8 cellular contexts compared by ENCODE assay signal in the genomic region with DNA sequence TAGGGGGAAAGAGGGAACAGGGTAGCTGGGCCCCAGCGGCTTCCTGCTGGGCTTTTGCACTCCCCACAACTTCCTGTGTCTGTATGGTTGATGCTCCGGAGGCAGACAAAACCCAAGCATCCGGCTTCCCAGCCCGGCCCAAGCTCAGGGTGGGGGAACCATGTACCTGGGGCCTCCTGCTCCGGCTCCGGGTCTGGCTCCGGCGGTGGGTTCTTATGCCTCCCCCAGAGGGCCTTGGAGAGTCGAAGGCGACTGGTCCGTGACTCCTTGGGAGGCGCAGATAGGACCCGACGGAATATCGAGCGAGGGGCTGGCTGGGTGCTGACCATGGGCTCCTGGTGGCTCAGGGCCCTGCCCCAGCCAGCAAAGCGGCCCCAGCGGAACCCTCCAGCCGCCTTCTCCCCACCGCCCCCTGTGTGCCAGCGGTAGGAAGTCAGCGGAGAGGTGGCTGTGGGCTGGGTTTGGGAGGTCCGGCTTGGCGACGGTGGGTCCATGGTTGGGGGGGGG. TPM values are rescaled to one million over a fixed set of nuclear protein-coding genes. Genes with fewer than 3 reads are reported as not detected.
A peak's percentile ranks its signal among the peaks of the same experiment; 100 is the strongest.
DNase-seq lines count a peak whose midpoint lies in the region; ATAC-seq and TF ChIP-seq lines count a peak whose summit lies in the region.

No MANE protein-coding gene starts in this region.

- ATAC-seq in HG02763 (IDR thresholded peaks at IDR 0.05; ENCODE audit: unreplicated experiment) = peak; percentile 37

- H3K36me3 ChIP-seq in WERI-Rb-1 = no peaks in the 10 kb centered on the region

- DNase-seq in activated CD4-positive, CD25-positive, alpha-beta regulatory T cell treated with anti-CD3 and anti-CD28 coated beads, Interleukin-2, amount 50 U/mL, for 16 hours (ENCODE audit: low read depth, low spot score) = peak; percentile 48
- DNase-seq in dorsolateral prefrontal cortex (no peak), NCI-H187 treated with DMSO at 0.1 percent for 48 hours (lab: John Stamatoyannopoulos, UW) (no peak), NCI-H1436 (lab: John Stamatoyannopoulos, UW) (no peak), WERI-Rb-1 (no peak)
- DNase-seq in stimulated activated CD4-positive, alpha-beta T cell treated with anti-CD3 and anti-CD28 coated beads, Interleukin-1b, Interleukin-23, amount 100 ng/mL, for 4 hours (ENCODE audit: low read depth in 2 of 2) = peak; percentile 55 to 61

- TF ChIP-seq CTCF in C4-2B (conservative IDR thresholded peaks at IDR 0.05) (no peak), dorsolateral prefrontal cortex (IDR thresholded peaks at IDR 0.05 in 54 of 56, conservative IDR thresholded peaks at IDR 0.05 in 2 of 56; ENCODE audit: low read depth in 1 of 56, partially characterized antibody in 56 of 56) (no peak), WERI-Rb-1 (IDR thresholded peaks at IDR 0.05; ENCODE audit: low read depth, low read length) (no peak)

- H3K4me3 ChIP-seq in dorsolateral prefrontal cortex (peak overlapping the region in 38 of 59 donors; percentile 4 to 55 (median 32)), WERI-Rb-1 (ENCODE audit: low read depth, low read length) (no peak overlapping the region)

- H3K27me3 ChIP-seq in dorsolateral prefrontal cortex = peaks cover 0 to 62% (median 29%) of the 10 kb centered on the region in 45 donors
- H3K27me3 ChIP-seq in WERI-Rb-1 (ENCODE audit: insufficient read depth, low read depth, severe bottlenecking) = peaks cover 68% of the 10 kb centered on the region

- no peaks in the 10 kb centered on the region for H3K9me3 ChIP-seq in WERI-Rb-1 (ENCODE audit: severe bottlenecking)

- intact Hi-C loops in dorsolateral prefrontal cortex (cut with DNase I) = no loop called here

- H3K27ac ChIP-seq in C4-2B = 0 out of 2 replicates have a peak overlapping the region, but pooled peaks have one; percentile 6
- peak overlapping the region in 4 of 59 donors; percentile 5 to 36 (median 29) for H3K27ac ChIP-seq in dorsolateral prefrontal cortex
- H3K27ac ChIP-seq in WERI-Rb-1 = no peak overlapping the region

RNA-seq across cellular contexts. Expression of a gene that starts 0.4 kb away (rescaled TPM):
- 10 to 100 TPM in 3 of 120 experiments, 1 to 10 TPM in 113, under 1 TPM in 4; 0.28 to 11.0 (median 3.1) TPM for total RNA-seq in dorsolateral prefrontal cortex

RNA-seq across cellular contexts. Expression of a gene that starts 14.2 kb away (rescaled TPM):
- total RNA-seq in dorsolateral prefrontal cortex = 10 to 100 TPM; 26.2 to 74.6 (median 41.4) TPM

RNA-seq across cellular contexts. Expression of a gene that starts 15.4 kb away (rescaled TPM):
- under 1 TPM in 1 of 120 experiments, not detected in 119; 0.18 TPM for total RNA-seq in dorsolateral prefrontal cortex

RNA-seq across cellular contexts. Expression of a gene that starts 44.4 kb away (rescaled TPM):
- under 1 TPM in 1 of 120 experiments, not detected in 119; 0.29 TPM for total RNA-seq in dorsolateral prefrontal cortex

RNA-seq across cellular contexts. Expression of a gene that starts 45.1 kb away (rescaled TPM):
- total RNA-seq in dorsolateral prefrontal cortex = 100 to 1,000 TPM; 104 to 260 (median 142) TPM

Comparison
In these comparisons a context has a peak if more than half of its experiments do, and no peak if none do; other contexts are left out.
1. DNase-seq: peak in activated CD4-positive, CD25-positive, alpha-beta regulatory T cell treated with anti-CD3 and anti-CD28 coated beads, Interleukin-2, amount 50 U/mL, for 16 hours (single experiment) and stimulated activated CD4-positive, alpha-beta T cell treated with anti-CD3 and anti-CD28 coated beads, Interleukin-1b, Interleukin-23, amount 100 ng/mL, for 4 hours (2 of 2); none in dorsolateral prefrontal cortex (0 of 10), NCI-H187 treated with DMSO at 0.1 percent for 48 hours (single experiment), NCI-H1436 (single experiment) and WERI-Rb-1 (single experiment).